In genomic region chr22:46104881-46105493, GRCh38 we compare ENCODE assay signal across 11 cellular contexts. TPM values are rescaled to one million over a fixed set of nuclear protein-coding genes. Genes with fewer than 3 reads are reported as not detected.
A peak's percentile ranks its signal among the peaks of the same experiment; 100 is the strongest.
DNase-seq lines count a peak whose midpoint lies in the region; ATAC-seq and TF ChIP-seq lines count a peak whose summit lies in the region.
"Had no signal": no experiment of that assay in that cellular context is flagged by ENCODE, and none has a peak within 500 bp of the region (broad histone marks: within the 10 kb centered on the region; RNA-seq: fewer than 3 reads in every experiment).

No MANE protein-coding gene starts in this region.

- H3K27me3 ChIP-seq in mucosa of rectum (ENCODE audit: control insufficient read depth in 2 of 2, insufficient read depth in 2 of 2, low read length in 2 of 2) (no peaks in the 10 kb centered on the region), thoracic aorta (replicated peaks; ENCODE audit: insufficient read depth) (no peaks in the 10 kb centered on the region)
- no peaks in the 10 kb centered on the region for H3K27me3 ChIP-seq in naive thymus-derived CD4-positive, alpha-beta T cell (ENCODE audit: control insufficient read depth in 2 of 2, insufficient read depth in 2 of 2, low read length in 2 of 2)

- no peaks in the 10 kb centered on the region for H3K36me3 Mint-ChIP-seq in naive thymus-derived CD4-positive, alpha-beta T cell

- H3K36me3 ChIP-seq in mucosa of rectum (ENCODE audit: control insufficient read depth in 2 of 2, insufficient read depth in 2 of 2, low read length in 2 of 2) (peaks cover 36 to 37% of the 10 kb centered on the region in 2 donors), thoracic aorta (peaks cover 35% of the 10 kb centered on the region)
- peaks cover 0 to 56% (median 0%) of the 10 kb centered on the region in 3 experiments for H3K36me3 ChIP-seq in naive thymus-derived CD4-positive, alpha-beta T cell (ENCODE audit: control insufficient read depth in 2 of 3, insufficient read depth in 3 of 3, low read length in 3 of 3)

- POLR2A ChIA-PET in naive thymus-derived CD4-positive, alpha-beta T cell (lab: Charles Lee): no interaction called here

- no peak overlapping the region for H3K27ac Mint-ChIP-seq in naive thymus-derived CD4-positive, alpha-beta T cell

- H3K4me1 ChIP-seq in mucosa of rectum (ENCODE audit: control insufficient read depth in 2 of 2, insufficient read depth in 2 of 2, low read length in 2 of 2) (peaks cover 41 to 44% of the 10 kb centered on the region in 2 donors), thoracic aorta (ENCODE audit: control insufficient read depth in 1 of 2, low read depth in 2 of 2) (peaks cover 69 to 100% of the 10 kb centered on the region in 2 donors)
- H3K4me1 ChIP-seq in naive thymus-derived CD4-positive, alpha-beta T cell (ENCODE audit: control insufficient read depth in 2 of 2, insufficient read depth in 2 of 2, low read length in 2 of 2): no peaks in the 10 kb centered on the region

- H3K9me3 Mint-ChIP-seq in naive thymus-derived CD4-positive, alpha-beta T cell: no peaks in the 10 kb centered on the region

- no peaks in the 10 kb centered on the region for H3K27me3 Mint-ChIP-seq in naive thymus-derived CD4-positive, alpha-beta T cell

- H3K27ac ChIP-seq in mucosa of rectum (ENCODE audit: low read depth in 2 of 2, low read length in 2 of 2) (peak overlapping the region; percentile 66 to 75), thoracic aorta (peak overlapping the region; percentile 87 to 92)
- no peak overlapping the region for H3K27ac ChIP-seq in naive thymus-derived CD4-positive, alpha-beta T cell (ENCODE audit: low read depth, low read length)

- H3K4me3 ChIP-seq in LNCaP clone FGC (ENCODE audit: low read depth, low read length): no peak overlapping the region
- H3K4me3 ChIP-seq in choroid plexus epithelial cell (ENCODE audit: low read depth, low read length): no peak overlapping the region
- H3K4me3 ChIP-seq in mucosa of rectum (ENCODE audit: low read length in 2 of 2): no peak overlapping the region
- no peak overlapping the region for H3K4me3 ChIP-seq in thoracic aorta
- no peak overlapping the region for H3K4me3 ChIP-seq in naive thymus-derived CD4-positive, alpha-beta T cell (ENCODE audit: low read length)
- H3K4me3 ChIP-seq: GM12878 had no signal

- no peak overlapping the region for H3K4me3 Mint-ChIP-seq in naive thymus-derived CD4-positive, alpha-beta T cell

- no peak for ATAC-seq in thoracic aorta (ENCODE audit: insufficient number of reproducible peaks, low FRiP score, low read depth)
- no peak for ATAC-seq in naive thymus-derived CD4-positive, alpha-beta T cell
- ATAC-seq: GM12878 had no signal

- peak overlapping the region in 1 of 2 donors; percentile 29 for H3K9ac ChIP-seq in mucosa of rectum (ENCODE audit: low read depth in 1 of 2, low read length in 2 of 2)

- TF ChIP-seq CTCF in LNCaP clone FGC (IDR thresholded peaks at IDR 0.05; ENCODE audit: control insufficient read depth, extremely low read depth, insufficient read depth) (0 out of 2 replicates have a peak, but pooled peaks have one; percentile 12), choroid plexus epithelial cell (conservative IDR thresholded peaks at IDR 0.05; ENCODE audit: low read depth, low read length) (peak; percentile 5), thoracic aorta (IDR thresholded peaks at IDR 0.05) (no peak)

- CTCF ChIA-PET in naive thymus-derived CD4-positive, alpha-beta T cell (lab: Charles Lee): no interaction called here

- no peaks in the 10 kb centered on the region for H3K4me1 Mint-ChIP-seq in naive thymus-derived CD4-positive, alpha-beta T cell

- intact Hi-C loops in naive thymus-derived CD4-positive, alpha-beta T cell (cut with micrococcal nuclease): no loop called here

- no peak for DNase-seq in LNCaP clone FGC (ENCODE audit: low read depth)
- no peak for DNase-seq in choroid plexus epithelial cell (ENCODE audit: low read depth)
- DNase-seq in thoracic aorta (ENCODE audit: low spot score): no peak
- DNase-seq in naive thymus-derived CD4-positive, alpha-beta T cell: no peak
- DNase-seq in stimulated activated CD4-positive, alpha-beta T cell treated with anti-CD3 and anti-CD28 coated beads, Interleukin-12 subunit alpha, Interleukin-12 subunit beta, amount 100 ng/mL, for 4 hours: no peak
- DNase-seq in stimulated activated naive CD4-positive, alpha-beta T cell treated with Interleukin-2 at 50 U/mL for 16 hours (lab: John Stamatoyannopoulos, UW): no peak
- DNase-seq: DMS 273 treated with DMSO at 0.1 percent for 48 hours; effector CD4-positive, alpha-beta T cell; NCI-H2081 had no signal

- H3K9me3 ChIP-seq in mucosa of rectum (ENCODE audit: control insufficient read depth in 2 of 2, low read length in 2 of 2) (no peaks in the 10 kb centered on the region), thoracic aorta (no peaks in the 10 kb centered on the region)
- H3K9me3 ChIP-seq in naive thymus-derived CD4-positive, alpha-beta T cell (ENCODE audit: control insufficient read depth in 2 of 3, low read length in 3 of 3): no peaks in the 10 kb centered on the region

RNA-seq across cellular contexts. Expression of gene PPARA, which starts 45.3 kb away (rescaled TPM):
- total RNA-seq in thoracic aorta: 10 to 100 TPM; 21.9 to 67.8 TPM
- total RNA-seq in naive thymus-derived CD4-positive, alpha-beta T cell: 10 to 100 TPM; 13.7 to 21.6 (median 18.5) TPM
- polyA plus RNA-seq in naive thymus-derived CD4-positive, alpha-beta T cell: 1 to 10 TPM; 3.7 to 5.1 TPM
